In the genomic region with DNA sequence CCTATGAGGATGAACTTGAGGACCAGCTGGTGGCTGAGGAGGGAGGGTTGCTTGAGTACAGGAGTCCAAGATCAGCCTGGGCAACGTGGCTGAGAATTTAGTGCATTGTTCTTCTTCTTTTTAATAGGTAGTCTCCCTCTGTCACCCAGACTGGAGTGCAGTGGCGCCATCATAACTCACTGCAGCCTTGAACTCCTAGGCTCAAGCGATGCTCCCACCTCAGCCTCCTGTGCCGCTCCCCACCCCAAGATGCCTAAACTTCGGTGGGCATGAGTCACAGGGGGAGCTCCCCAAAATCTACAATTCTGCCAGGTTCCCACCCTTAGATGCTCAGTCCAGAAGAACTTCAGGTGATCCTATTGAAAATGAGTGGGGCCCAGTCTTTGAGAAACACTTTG, we compare ENCODE assay signal across 11 cellular contexts.
"Had no signal": no experiment of that assay in that cellular context is flagged by ENCODE, and none has a peak within 500 bp of the region (broad histone marks: within the 10 kb centered on the region; RNA-seq: fewer than 3 reads in every experiment).

No MANE protein-coding gene starts in this region.

- ATAC-seq: activated CD8-positive, alpha-beta T cell treated with anti-CD3 and anti-CD28 coated beads, Interleukin-2, amount 10 ng/mL, durations not matched to agents 7 days and 5 days; heart right ventricle; SK-N-SH treated with all-trans-retinoic acid at 6 μM for 48 hours had no signal

- H3K4me3 Mint-ChIP-seq: activated CD8-positive, alpha-beta T cell treated with anti-CD3 and anti-CD28 coated beads, Interleukin-2, amount 10 ng/mL, durations not matched to agents 7 days and 5 days had no signal

- H3K27ac ChIP-seq: cardiac muscle cell, heart right ventricle, transverse colon had no signal

- H3K27ac Mint-ChIP-seq: activated CD8-positive, alpha-beta T cell treated with anti-CD3 and anti-CD28 coated beads, Interleukin-2, amount 10 ng/mL, durations not matched to agents 7 days and 5 days had no signal

- DNase-seq: activated CD8-positive, alpha-beta T cell treated with anti-CD3 and anti-CD28 coated beads, Interleukin-2, amount 10 ng/mL, durations not matched to agents 7 days and 5 days; activated naive CD4-positive, alpha-beta T cell; foreskin melanocyte; heart right ventricle; SHP77; stimulated activated CD4-positive, alpha-beta T cell treated with anti-CD3 and anti-CD28 coated beads, Interleukin-15, amount 100 ng/mL, for 24 hours; stimulated activated CD4-positive, alpha-beta T cell treated with anti-CD3 and anti-CD28 coated beads, Interleukin-4, amount 100 ng/mL, for 4 hours; transverse colon had no signal

- H3K9me3 ChIP-seq: heart right ventricle, transverse colon had no signal

- FAIRE-seq: endothelial cell of umbilical vein had no signal

- H3K4me3 ChIP-seq: cardiac muscle cell, heart right ventricle, transverse colon had no signal

- H3K36me3 ChIP-seq: cardiac muscle cell, heart right ventricle, transverse colon had no signal

- H3K27me3 ChIP-seq: cardiac muscle cell, heart right ventricle, transverse colon had no signal
